Comparison of ENCODE assay signal across 1 cellular context in the genomic region with DNA sequence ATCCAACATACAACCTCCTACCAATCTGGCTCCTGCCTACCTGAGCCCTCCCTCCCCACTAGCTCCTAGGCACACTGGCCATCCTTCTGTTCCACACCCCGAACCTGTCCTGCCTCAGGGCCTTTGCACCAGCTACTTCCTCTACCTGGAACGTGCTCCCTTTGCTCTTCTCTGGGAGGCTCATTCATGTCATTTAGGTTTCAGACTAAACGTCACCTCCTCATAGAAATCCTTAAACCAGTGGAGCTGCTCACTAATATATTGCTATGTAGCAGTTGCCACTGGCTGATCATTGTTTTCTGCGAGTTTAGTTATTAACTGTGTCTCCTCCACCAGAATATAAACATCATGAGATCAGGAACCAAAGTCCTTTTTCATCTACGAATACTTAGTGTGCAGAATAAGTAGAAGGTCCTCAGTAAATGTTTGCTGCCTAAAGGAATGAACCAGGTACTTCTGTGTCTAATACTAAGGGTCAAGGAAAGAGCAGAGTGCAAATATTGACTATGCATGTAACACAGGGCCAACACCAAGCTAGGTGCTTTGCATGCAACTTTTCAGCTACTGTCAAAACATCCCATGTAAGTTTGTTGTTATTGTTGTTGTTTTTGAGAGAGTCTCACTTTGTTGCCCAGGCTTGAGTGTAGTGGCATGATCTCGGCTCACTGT.
A peak's percentile ranks its signal among the peaks of the same experiment; 100 is the strongest.
TF ChIP-seq lines count a peak whose summit lies in the region.

No MANE protein-coding gene starts in this region.

TF ChIP-seq in HepG2, 621 proteins besides CTCF, POLR2A, EP300 and RAD21 (continued from another document and continues in another):
- TF ChIP-seq, protein P1, sequence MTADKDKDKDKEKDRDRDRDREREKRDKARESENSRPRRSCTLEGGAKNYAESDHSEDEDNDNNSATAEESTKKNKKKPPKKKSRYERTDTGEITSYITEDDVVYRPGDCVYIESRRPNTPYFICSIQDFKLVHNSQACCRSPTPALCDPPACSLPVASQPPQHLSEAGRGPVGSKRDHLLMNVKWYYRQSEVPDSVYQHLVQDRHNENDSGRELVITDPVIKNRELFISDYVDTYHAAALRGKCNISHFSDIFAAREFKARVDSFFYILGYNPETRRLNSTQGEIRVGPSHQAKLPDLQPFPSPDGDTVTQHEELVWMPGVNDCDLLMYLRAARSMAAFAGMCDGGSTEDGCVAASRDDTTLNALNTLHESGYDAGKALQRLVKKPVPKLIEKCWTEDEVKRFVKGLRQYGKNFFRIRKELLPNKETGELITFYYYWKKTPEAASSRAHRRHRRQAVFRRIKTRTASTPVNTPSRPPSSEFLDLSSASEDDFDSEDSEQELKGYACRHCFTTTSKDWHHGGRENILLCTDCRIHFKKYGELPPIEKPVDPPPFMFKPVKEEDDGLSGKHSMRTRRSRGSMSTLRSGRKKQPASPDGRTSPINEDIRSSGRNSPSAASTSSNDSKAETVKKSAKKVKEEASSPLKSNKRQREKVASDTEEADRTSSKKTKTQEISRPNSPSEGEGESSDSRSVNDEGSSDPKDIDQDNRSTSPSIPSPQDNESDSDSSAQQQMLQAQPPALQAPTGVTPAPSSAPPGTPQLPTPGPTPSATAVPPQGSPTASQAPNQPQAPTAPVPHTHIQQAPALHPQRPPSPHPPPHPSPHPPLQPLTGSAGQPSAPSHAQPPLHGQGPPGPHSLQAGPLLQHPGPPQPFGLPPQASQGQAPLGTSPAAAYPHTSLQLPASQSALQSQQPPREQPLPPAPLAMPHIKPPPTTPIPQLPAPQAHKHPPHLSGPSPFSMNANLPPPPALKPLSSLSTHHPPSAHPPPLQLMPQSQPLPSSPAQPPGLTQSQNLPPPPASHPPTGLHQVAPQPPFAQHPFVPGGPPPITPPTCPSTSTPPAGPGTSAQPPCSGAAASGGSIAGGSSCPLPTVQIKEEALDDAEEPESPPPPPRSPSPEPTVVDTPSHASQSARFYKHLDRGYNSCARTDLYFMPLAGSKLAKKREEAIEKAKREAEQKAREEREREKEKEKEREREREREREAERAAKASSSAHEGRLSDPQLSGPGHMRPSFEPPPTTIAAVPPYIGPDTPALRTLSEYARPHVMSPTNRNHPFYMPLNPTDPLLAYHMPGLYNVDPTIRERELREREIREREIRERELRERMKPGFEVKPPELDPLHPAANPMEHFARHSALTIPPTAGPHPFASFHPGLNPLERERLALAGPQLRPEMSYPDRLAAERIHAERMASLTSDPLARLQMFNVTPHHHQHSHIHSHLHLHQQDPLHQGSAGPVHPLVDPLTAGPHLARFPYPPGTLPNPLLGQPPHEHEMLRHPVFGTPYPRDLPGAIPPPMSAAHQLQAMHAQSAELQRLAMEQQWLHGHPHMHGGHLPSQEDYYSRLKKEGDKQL (CRISPR knock-in tag; IDR thresholded peaks at IDR 0.05; ENCODE audit: low read depth) = peak; percentile 64; the same call in 1 of the 2 replicates
- TF ChIP-seq ZNF839 (CRISPR knock-in tag; IDR thresholded peaks at IDR 0.05; ENCODE audit: borderline replicate concordance) (no peak), THAP11 (CRISPR knock-in tag; IDR thresholded peaks at IDR 0.05) (peak; percentile 72), ZNF709 (CRISPR knock-in tag; IDR thresholded peaks at IDR 0.05) (0 out of 2 replicates have a peak, but pooled peaks have one; percentile 61), SMAD3 (CRISPR knock-in tag; IDR thresholded peaks at IDR 0.05) (peak; percentile 89; the same call in 1 of the 2 replicates), YY1 (IDR thresholded peaks at IDR 0.05; ENCODE audit: insufficient read depth, insufficient replicate concordance, low read depth, low read length) (no peak), ISL2 (CRISPR knock-in tag; IDR thresholded peaks at IDR 0.05) (peak; percentile 94), ZNF616 (CRISPR knock-in tag; IDR thresholded peaks at IDR 0.05; ENCODE audit: low read depth) (no peak), ZNF674 (CRISPR knock-in tag; IDR thresholded peaks at IDR 0.05; ENCODE audit: low read depth) (no peak), KAT2B (IDR thresholded peaks at IDR 0.05; ENCODE audit: borderline replicate concordance, low read depth, low read length) (no peak), CEBPG (CRISPR knock-in tag; IDR thresholded peaks at IDR 0.05) (peak; percentile 76), ZNF788 (CRISPR knock-in tag; IDR thresholded peaks at IDR 0.05; ENCODE audit: borderline replicate concordance) (no peak; the same call in 1 of the 2 replicates), TCF7 (IDR thresholded peaks at IDR 0.05; ENCODE audit: low read depth) (peak; percentile 50), ZNF333 (CRISPR knock-in tag; IDR thresholded peaks at IDR 0.05; ENCODE audit: borderline replicate concordance) (no peak), MTF1 (CRISPR knock-in tag; IDR thresholded peaks at IDR 0.05) (no peak), ZNF496 (CRISPR knock-in tag; IDR thresholded peaks at IDR 0.05; ENCODE audit: insufficient replicate concordance) (no peak), SETDB1 (CRISPR knock-in tag; IDR thresholded peaks at IDR 0.05; ENCODE audit: borderline replicate concordance) (no peak), ZBTB7A (CRISPR knock-in tag; IDR thresholded peaks at IDR 0.05) (no peak), SRSF9 (IDR thresholded peaks at IDR 0.05; ENCODE audit: borderline replicate concordance, insufficient read depth, low read depth, low read length, poor library complexity, severe bottlenecking) (no peak), NFRKB (IDR thresholded peaks at IDR 0.05) (no peak), KLF11 (CRISPR knock-in tag; IDR thresholded peaks at IDR 0.05) (no peak), ZNF749 (CRISPR knock-in tag; IDR thresholded peaks at IDR 0.05; ENCODE audit: borderline replicate concordance) (no peak; the same call in 1 of the 2 replicates), ZNF235 (CRISPR knock-in tag; IDR thresholded peaks at IDR 0.05; ENCODE audit: borderline replicate concordance) (no peak), ZNF343 (CRISPR knock-in tag; IDR thresholded peaks at IDR 0.05) (0 out of 2 replicates have a peak, but pooled peaks have one; percentile 45), ZNF446 (CRISPR knock-in tag; IDR thresholded peaks at IDR 0.05) (no peak), JUN (CRISPR knock-in tag; IDR thresholded peaks at IDR 0.05) (0 out of 2 replicates have a peak, but pooled peaks have one; percentile 67), ZNF510 (CRISPR knock-in tag; IDR thresholded peaks at IDR 0.05; ENCODE audit: low read depth) (0 out of 2 replicates have a peak, but pooled peaks have one; percentile 67)
- TF ChIP-seq, protein P2, sequence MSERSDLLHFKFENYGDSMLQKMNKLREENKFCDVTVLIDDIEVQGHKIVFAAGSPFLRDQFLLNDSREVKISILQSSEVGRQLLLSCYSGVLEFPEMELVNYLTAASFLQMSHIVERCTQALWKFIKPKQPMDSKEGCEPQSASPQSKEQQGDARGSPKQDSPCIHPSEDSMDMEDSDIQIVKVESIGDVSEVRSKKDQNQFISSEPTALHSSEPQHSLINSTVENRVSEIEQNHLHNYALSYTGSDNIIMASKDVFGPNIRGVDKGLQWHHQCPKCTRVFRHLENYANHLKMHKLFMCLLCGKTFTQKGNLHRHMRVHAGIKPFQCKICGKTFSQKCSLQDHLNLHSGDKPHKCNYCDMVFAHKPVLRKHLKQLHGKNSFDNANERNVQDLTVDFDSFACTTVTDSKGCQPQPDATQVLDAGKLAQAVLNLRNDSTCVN (CRISPR knock-in tag; IDR thresholded peaks at IDR 0.05; ENCODE audit: borderline replicate concordance) = no peak
- TF ChIP-seq, protein P3, sequence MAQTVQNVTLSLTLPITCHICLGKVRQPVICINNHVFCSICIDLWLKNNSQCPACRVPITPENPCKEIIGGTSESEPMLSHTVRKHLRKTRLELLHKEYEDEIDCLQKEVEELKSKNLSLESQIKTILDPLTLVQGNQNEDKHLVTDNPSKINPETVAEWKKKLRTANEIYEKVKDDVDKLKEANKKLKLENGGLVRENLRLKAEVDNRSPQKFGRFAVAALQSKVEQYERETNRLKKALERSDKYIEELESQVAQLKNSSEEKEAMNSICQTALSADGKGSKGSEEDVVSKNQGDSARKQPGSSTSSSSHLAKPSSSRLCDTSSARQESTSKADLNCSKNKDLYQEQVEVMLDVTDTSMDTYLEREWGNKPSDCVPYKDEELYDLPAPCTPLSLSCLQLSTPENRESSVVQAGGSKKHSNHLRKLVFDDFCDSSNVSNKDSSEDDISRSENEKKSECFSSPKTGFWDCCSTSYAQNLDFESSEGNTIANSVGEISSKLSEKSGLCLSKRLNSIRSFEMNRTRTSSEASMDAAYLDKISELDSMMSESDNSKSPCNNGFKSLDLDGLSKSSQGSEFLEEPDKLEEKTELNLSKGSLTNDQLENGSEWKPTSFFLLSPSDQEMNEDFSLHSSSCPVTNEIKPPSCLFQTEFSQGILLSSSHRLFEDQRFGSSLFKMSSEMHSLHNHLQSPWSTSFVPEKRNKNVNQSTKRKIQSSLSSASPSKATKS (CRISPR knock-in tag; IDR thresholded peaks at IDR 0.05) = peak; percentile 70; the same call in 1 of the 2 replicates
- TF ChIP-seq, protein P4, sequence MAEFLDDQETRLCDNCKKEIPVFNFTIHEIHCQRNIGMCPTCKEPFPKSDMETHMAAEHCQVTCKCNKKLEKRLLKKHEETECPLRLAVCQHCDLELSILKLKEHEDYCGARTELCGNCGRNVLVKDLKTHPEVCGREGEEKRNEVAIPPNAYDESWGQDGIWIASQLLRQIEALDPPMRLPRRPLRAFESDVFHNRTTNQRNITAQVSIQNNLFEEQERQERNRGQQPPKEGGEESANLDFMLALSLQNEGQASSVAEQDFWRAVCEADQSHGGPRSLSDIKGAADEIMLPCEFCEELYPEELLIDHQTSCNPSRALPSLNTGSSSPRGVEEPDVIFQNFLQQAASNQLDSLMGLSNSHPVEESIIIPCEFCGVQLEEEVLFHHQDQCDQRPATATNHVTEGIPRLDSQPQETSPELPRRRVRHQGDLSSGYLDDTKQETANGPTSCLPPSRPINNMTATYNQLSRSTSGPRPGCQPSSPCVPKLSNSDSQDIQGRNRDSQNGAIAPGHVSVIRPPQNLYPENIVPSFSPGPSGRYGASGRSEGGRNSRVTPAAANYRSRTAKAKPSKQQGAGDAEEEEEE (CRISPR knock-in tag; IDR thresholded peaks at IDR 0.05; ENCODE audit: borderline replicate concordance) = no peak
- TF ChIP-seq, protein P5, sequence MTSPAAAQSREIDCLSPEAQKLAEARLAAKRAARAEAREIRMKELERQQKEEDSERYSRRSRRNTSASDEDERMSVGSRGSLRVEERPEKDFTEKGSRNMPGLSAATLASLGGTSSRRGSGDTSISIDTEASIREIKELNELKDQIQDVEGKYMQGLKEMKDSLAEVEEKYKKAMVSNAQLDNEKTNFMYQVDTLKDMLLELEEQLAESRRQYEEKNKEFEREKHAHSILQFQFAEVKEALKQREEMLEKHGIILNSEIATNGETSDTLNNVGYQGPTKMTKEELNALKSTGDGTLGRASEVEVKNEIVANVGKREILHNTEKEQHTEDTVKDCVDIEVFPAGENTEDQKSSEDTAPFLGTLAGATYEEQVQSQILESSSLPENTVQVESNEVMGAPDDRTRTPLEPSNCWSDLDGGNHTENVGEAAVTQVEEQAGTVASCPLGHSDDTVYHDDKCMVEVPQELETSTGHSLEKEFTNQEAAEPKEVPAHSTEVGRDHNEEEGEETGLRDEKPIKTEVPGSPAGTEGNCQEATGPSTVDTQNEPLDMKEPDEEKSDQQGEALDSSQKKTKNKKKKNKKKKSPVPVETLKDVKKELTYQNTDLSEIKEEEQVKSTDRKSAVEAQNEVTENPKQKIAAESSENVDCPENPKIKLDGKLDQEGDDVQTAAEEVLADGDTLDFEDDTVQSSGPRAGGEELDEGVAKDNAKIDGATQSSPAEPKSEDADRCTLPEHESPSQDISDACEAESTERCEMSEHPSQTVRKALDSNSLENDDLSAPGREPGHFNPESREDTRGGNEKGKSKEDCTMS (CRISPR knock-in tag; conservative IDR thresholded peaks at IDR 0.05) = no peak
- TF ChIP-seq, protein P6, sequence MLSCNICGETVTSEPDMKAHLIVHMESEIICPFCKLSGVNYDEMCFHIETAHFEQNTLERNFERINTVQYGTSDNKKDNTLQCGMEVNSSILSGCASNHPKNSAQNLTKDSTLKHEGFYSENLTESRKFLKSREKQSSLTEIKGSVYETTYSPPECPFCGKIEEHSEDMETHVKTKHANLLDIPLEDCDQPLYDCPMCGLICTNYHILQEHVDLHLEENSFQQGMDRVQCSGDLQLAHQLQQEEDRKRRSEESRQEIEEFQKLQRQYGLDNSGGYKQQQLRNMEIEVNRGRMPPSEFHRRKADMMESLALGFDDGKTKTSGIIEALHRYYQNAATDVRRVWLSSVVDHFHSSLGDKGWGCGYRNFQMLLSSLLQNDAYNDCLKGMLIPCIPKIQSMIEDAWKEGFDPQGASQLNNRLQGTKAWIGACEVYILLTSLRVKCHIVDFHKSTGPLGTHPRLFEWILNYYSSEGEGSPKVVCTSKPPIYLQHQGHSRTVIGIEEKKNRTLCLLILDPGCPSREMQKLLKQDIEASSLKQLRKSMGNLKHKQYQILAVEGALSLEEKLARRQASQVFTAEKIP (CRISPR knock-in tag; IDR thresholded peaks at IDR 0.05; ENCODE audit: borderline replicate concordance) = no peak
- TF ChIP-seq, protein P7, sequence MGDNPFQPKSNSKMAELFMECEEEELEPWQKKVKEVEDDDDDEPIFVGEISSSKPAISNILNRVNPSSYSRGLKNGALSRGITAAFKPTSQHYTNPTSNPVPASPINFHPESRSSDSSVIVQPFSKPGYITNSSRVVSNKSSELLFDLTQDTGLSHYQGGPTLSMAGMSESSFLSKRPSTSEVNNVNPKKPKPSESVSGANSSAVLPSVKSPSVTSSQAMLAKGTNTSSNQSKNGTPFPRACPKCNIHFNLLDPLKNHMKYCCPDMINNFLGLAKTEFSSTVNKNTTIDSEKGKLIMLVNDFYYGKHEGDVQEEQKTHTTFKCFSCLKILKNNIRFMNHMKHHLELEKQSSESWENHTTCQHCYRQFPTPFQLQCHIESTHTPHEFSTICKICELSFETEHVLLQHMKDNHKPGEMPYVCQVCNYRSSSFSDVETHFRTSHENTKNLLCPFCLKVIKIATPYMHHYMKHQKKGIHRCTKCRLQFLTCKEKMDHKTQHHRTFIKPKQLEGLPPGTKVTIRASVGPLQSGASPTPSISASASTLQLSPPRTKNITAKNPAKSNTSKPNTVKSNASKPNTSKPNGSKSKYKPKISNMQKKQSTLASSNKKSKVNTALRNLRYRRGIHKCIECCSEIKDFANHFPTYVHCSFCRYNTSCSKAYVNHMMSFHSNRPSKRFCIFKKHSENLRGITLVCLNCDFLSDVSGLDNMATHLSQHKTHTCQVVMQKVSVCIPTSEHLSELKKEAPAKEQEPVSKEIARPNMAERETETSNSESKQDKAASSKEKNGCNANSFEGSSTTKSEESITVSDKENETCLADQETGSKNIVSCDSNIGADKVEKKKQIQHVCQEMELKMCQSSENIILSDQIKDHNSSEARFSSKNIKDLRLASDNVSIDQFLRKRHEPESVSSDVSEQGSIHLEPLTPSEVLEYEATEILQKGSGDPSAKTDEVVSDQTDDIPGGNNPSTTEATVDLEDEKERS (CRISPR knock-in tag; IDR thresholded peaks at IDR 0.05) = peak; percentile 91; the same call in 1 of the 2 replicates
